ENCODE assay signal across 31 cellular contexts in genomic region chr11:32641361-32641760, GRCh38.
"Had no signal": no experiment of that assay in that cellular context is flagged by ENCODE, and none has a peak within 500 bp of the region (broad histone marks: within the 10 kb centered on the region; RNA-seq: fewer than 3 reads in every experiment).

No MANE protein-coding gene starts in this region.

- H3K9me3 Mint-ChIP-seq: naive thymus-derived CD4-positive, alpha-beta T cell; nephron; neural progenitor cell; stimulated activated effector memory CD8-positive, alpha-beta T cell treated with anti-CD3 and anti-CD28 coated beads, Interleukin-12 subunit alpha, Interleukin-12 subunit beta, amount 100 ng/mL, for 72 hours; stimulated activated naive CD8-positive, alpha-beta T cell treated with anti-CD3 and anti-CD28 coated beads, Interleukin-15, Interleukin-2, amounts not matched to agents 100 ng/mL and 50 ng/mL, for 24 hours had no signal

- H3K79me2 ChIP-seq: parathyroid adenoma had no signal

- H3K4me2 ChIP-seq: neural progenitor cell, smooth muscle cell had no signal

- ATAC-seq: naive thymus-derived CD4-positive, alpha-beta T cell; natural killer cell; psoas muscle; right cardiac atrium; sciatic nerve; stimulated activated effector memory CD8-positive, alpha-beta T cell treated with anti-CD3 and anti-CD28 coated beads, Interleukin-12 subunit alpha, Interleukin-12 subunit beta, amount 100 ng/mL, for 72 hours; stimulated activated naive B cell treated with anti-CD40 and anti-IgM and Interleukin-4, amounts not matched to agents 10 μg/mL and 1 μg/mL and 100 μg/mL, for 72 hours had no signal

- H3K27ac Mint-ChIP-seq: naive thymus-derived CD4-positive, alpha-beta T cell; natural killer cell; nephron; neural progenitor cell; progenitor cell of endocrine pancreas; stimulated activated effector memory CD8-positive, alpha-beta T cell treated with anti-CD3 and anti-CD28 coated beads, Interleukin-12 subunit alpha, Interleukin-12 subunit beta, amount 100 ng/mL, for 72 hours; stimulated activated naive B cell treated with anti-CD40 and anti-IgM and Interleukin-4, amounts not matched to agents 10 μg/mL and 1 μg/mL and 100 μg/mL, for 72 hours; stimulated activated naive CD8-positive, alpha-beta T cell treated with anti-CD3 and anti-CD28 coated beads, Interleukin-15, Interleukin-2, amounts not matched to agents 100 ng/mL and 50 ng/mL, for 24 hours had no signal

- H3K9me3 ChIP-seq: ovary, psoas muscle, spleen, stomach, thoracic aorta, thyroid gland, tibial nerve, upper lobe of left lung, vagina had no signal

- H3K4me1 Mint-ChIP-seq: naive thymus-derived CD4-positive, alpha-beta T cell; natural killer cell; nephron; neural progenitor cell; stimulated activated effector memory CD8-positive, alpha-beta T cell treated with anti-CD3 and anti-CD28 coated beads, Interleukin-12 subunit alpha, Interleukin-12 subunit beta, amount 100 ng/mL, for 72 hours; stimulated activated naive B cell treated with anti-CD40 and anti-IgM and Interleukin-4, amounts not matched to agents 10 μg/mL and 1 μg/mL and 100 μg/mL, for 72 hours had no signal

- H3K9ac ChIP-seq: neural progenitor cell, parathyroid adenoma had no signal

- DNase-seq: naive thymus-derived CD4-positive, alpha-beta T cell; natural killer cell; occipital lobe; ovary; posterior cingulate gyrus; psoas muscle; right cardiac atrium; spleen; stimulated activated CD4-positive, alpha-beta T cell treated with anti-CD3 and anti-CD28 coated beads, Interleukin-15, amount 100 ng/mL, for 24 hours; stimulated activated CD4-positive, alpha-beta T cell treated with anti-CD3 and anti-CD28 coated beads, Interleukin-2, amount 100 ng/mL, for 24 hours; stimulated activated CD4-positive, alpha-beta T cell treated with anti-CD3 and anti-CD28 coated beads, Interleukin-2, amount 100 ng/mL, for 48 hours; stimulated activated CD4-positive, alpha-beta T cell treated with anti-CD3 and anti-CD28 coated beads, Interleukin-4, amount 100 ng/mL, for 24 hours; stimulated activated naive B cell treated with anti-CD40 and anti-IgM and Interleukin-4, amounts not matched to agents 10 μg/mL and 1 μg/mL and 100 μg/mL, for 72 hours; stimulated activated naive CD4-positive, alpha-beta T cell treated with Interleukin-2 at 50 U/mL for 16 hours; stomach; thyroid gland; trophoblast cell; upper lobe of left lung had no signal

- H3K27ac ChIP-seq: neural progenitor cell, ovary, parathyroid adenoma, psoas muscle, skin epidermis, spleen, stomach, thoracic aorta, thyroid gland, tibial nerve, upper lobe of left lung, vagina had no signal

- H3K4me1 ChIP-seq: neural progenitor cell, parathyroid adenoma, psoas muscle, spleen, stomach, thyroid gland, tibial nerve, upper lobe of left lung, vagina had no signal

- FAIRE-seq: urothelium cell line had no signal

- H3K4me3 ChIP-seq: neural progenitor cell, ovary, psoas muscle, skin epidermis, smooth muscle cell, spleen, stomach, thoracic aorta, thyroid gland, tibial nerve, upper lobe of left lung, vagina had no signal

- H2AFZ ChIP-seq: neural progenitor cell, parathyroid adenoma had no signal

- H3K36me3 ChIP-seq: neural progenitor cell, ovary, spleen, stomach, thoracic aorta, thyroid gland, tibial nerve, upper lobe of left lung, vagina had no signal

- H3K36me3 Mint-ChIP-seq: naive thymus-derived CD4-positive, alpha-beta T cell; natural killer cell; neural progenitor cell; stimulated activated effector memory CD8-positive, alpha-beta T cell treated with anti-CD3 and anti-CD28 coated beads, Interleukin-12 subunit alpha, Interleukin-12 subunit beta, amount 100 ng/mL, for 72 hours; stimulated activated naive B cell treated with anti-CD40 and anti-IgM and Interleukin-4, amounts not matched to agents 10 μg/mL and 1 μg/mL and 100 μg/mL, for 72 hours had no signal

- H3K4me3 Mint-ChIP-seq: naive thymus-derived CD4-positive, alpha-beta T cell; natural killer cell; nephron; neural progenitor cell; stimulated activated effector memory CD8-positive, alpha-beta T cell treated with anti-CD3 and anti-CD28 coated beads, Interleukin-12 subunit alpha, Interleukin-12 subunit beta, amount 100 ng/mL, for 72 hours; stimulated activated naive B cell treated with anti-CD40 and anti-IgM and Interleukin-4, amounts not matched to agents 10 μg/mL and 1 μg/mL and 100 μg/mL, for 72 hours; stimulated activated naive CD8-positive, alpha-beta T cell treated with anti-CD3 and anti-CD28 coated beads, Interleukin-15, Interleukin-2, amounts not matched to agents 100 ng/mL and 50 ng/mL, for 24 hours had no signal

- H3K27me3 ChIP-seq: neural progenitor cell, ovary, spleen, stomach, thyroid gland, tibial nerve, upper lobe of left lung, vagina had no signal
